10 cellular contexts compared by ENCODE assay signal in genomic region chr5:82365744-82366228, GRCh38.
DNase-seq lines count a peak whose midpoint lies in the region; ATAC-seq and TF ChIP-seq lines count a peak whose summit lies in the region.
"Had no signal": no experiment of that assay in that cellular context is flagged by ENCODE, and none has a peak within 500 bp of the region (broad histone marks: within the 10 kb centered on the region; RNA-seq: fewer than 3 reads in every experiment).

No MANE protein-coding gene starts in this region.

- H4K20me1 ChIP-seq in osteoblast (ENCODE audit: insufficient read depth, low read length), result no peaks in the 10 kb centered on the region

- no peaks in the 10 kb centered on the region for H3K9me3 Mint-ChIP-seq in activated naive CD4-positive, alpha-beta T cell treated with anti-CD3 and anti-CD28 coated beads, Interleukin-2, amount 50 U/mL, for 72 hours
- H3K9me3 Mint-ChIP-seq: neural crest cell, T-cell had no signal

- H3K36me3 ChIP-seq in osteoblast (ENCODE audit: insufficient read depth, low read length), result no peaks in the 10 kb centered on the region

- no peak overlapping the region for H2AFZ ChIP-seq in osteoblast (ENCODE audit: low read length)

- no peaks in the 10 kb centered on the region for H3K27me3 ChIP-seq in osteoblast (ENCODE audit: insufficient read depth, low read length)

- H3K27ac ChIP-seq in osteoblast (ENCODE audit: low read depth, low read length) (peak overlapping the region; percentile 61), caudate nucleus (ENCODE audit: low read depth, low read length) (no peak overlapping the region)

- peak; percentile 76 for DNase-seq in ELR (ENCODE audit: low read depth)
- DNase-seq in activated naive CD4-positive, alpha-beta T cell treated with anti-CD3 and anti-CD28 coated beads, Interleukin-2, amount 50 U/mL, for 72 hours (ENCODE audit: low spot score in 2 of 2), result peak in 1 of 2 donors; percentile 37
- peak; percentile 42 for DNase-seq in osteoblast (ENCODE audit: insufficient read length, low spot score, missing footprints)
- no peak for DNase-seq in NCI-H1092 treated with DMSO at 0.1 percent for 48 hours (lab: John Stamatoyannopoulos, UW)
- DNase-seq in NCI-H2227 treated with DMSO at 0.1 percent for 48 hours (lab: John Stamatoyannopoulos, UW), result no peak
- DNase-seq in caudate nucleus (lab: John Stamatoyannopoulos, UW), result no peak
- DNase-seq: T-cell had no signal

- no peaks in the 10 kb centered on the region for H3K79me2 ChIP-seq in osteoblast (ENCODE audit: insufficient read depth, low read length)

- H3K4me3 ChIP-seq in osteoblast (ENCODE audit: insufficient read depth, low read length), result no peak overlapping the region

- ATAC-seq in HG03378 (IDR thresholded peaks at IDR 0.05; ENCODE audit: unreplicated experiment), result peak; percentile 49
- ATAC-seq in activated naive CD4-positive, alpha-beta T cell treated with anti-CD3 and anti-CD28 coated beads, Interleukin-2, amount 50 U/mL, for 72 hours, result peak; percentile 94 to 96
- no peak for ATAC-seq in HG02571 (IDR thresholded peaks at IDR 0.05; ENCODE audit: unreplicated experiment)
- ATAC-seq: T-cell had no signal

- peak overlapping the region in 1 of 2 donors; percentile 81 for H3K27ac Mint-ChIP-seq in activated naive CD4-positive, alpha-beta T cell treated with anti-CD3 and anti-CD28 coated beads, Interleukin-2, amount 50 U/mL, for 72 hours
- H3K27ac Mint-ChIP-seq: T-cell had no signal

- no peaks in the 10 kb centered on the region for H3K9me3 ChIP-seq in osteoblast (ENCODE audit: low read depth, low read length)

- peaks cover 6% of the 10 kb centered on the region for H3K4me1 ChIP-seq in osteoblast (ENCODE audit: insufficient read depth, low read length)

- H3K36me3 Mint-ChIP-seq in activated naive CD4-positive, alpha-beta T cell treated with anti-CD3 and anti-CD28 coated beads, Interleukin-2, amount 50 U/mL, for 72 hours, result peaks cover 0 to 6% of the 10 kb centered on the region in 2 donors
- H3K36me3 Mint-ChIP-seq: T-cell had no signal

- no peak overlapping the region for H3K4me2 ChIP-seq in osteoblast (ENCODE audit: insufficient read depth, low read length)

- no peak for TF ChIP-seq CTCF in osteoblast (IDR thresholded peaks at IDR 0.05; ENCODE audit: extremely low read depth, low read depth, low read length)

Comparison
In these comparisons a context has a peak if more than half of its experiments do, and no peak if none do; other contexts are left out.
1. DNase-seq: peak in ELR (single experiment) and osteoblast (single experiment); none in NCI-H1092 treated with DMSO at 0.1 percent for 48 hours (single experiment), NCI-H2227 treated with DMSO at 0.1 percent for 48 hours (single experiment) and caudate nucleus (0 of 61).